In genomic region chr7:23473848-23474097, GRCh38 we compare ENCODE assay signal across 8 cellular contexts. TPM values are rescaled to one million over a fixed set of nuclear protein-coding genes. Genes with fewer than 3 reads are reported as not detected.
A peak's percentile ranks its signal among the peaks of the same experiment; 100 is the strongest.
DNase-seq lines count a peak whose midpoint lies in the region; ATAC-seq and TF ChIP-seq lines count a peak whose summit lies in the region.

No MANE protein-coding gene starts in this region.

- H4K20me1 ChIP-seq in GM23248 (ENCODE audit: insufficient read depth): no peaks in the 10 kb centered on the region

- H3K4me3 ChIP-seq in BE2C (ENCODE audit: low read depth, low read length): peak overlapping the region; percentile 97
- H3K4me3 ChIP-seq in GM23248: peak overlapping the region; percentile 82
- peak overlapping the region; percentile 88 to 98 for H3K4me3 ChIP-seq in Panc1 (ENCODE audit: low read depth in 2 of 2, low read length in 2 of 2)
- H3K4me3 ChIP-seq in right cardiac atrium (ENCODE audit: low read length): no peak overlapping the region
- H3K4me3 ChIP-seq in aorta (ENCODE audit: low read length in 2 of 2): no peak overlapping the region

- H3K9me3 ChIP-seq in BE2C (no peaks in the 10 kb centered on the region), GM23248 (ENCODE audit: low read depth) (no peaks in the 10 kb centered on the region), Panc1 (ENCODE audit: control insufficient read depth, insufficient read depth, low read depth, low read length) (no peaks in the 10 kb centered on the region), right cardiac atrium (ENCODE audit: control insufficient read depth, low read length) (no peaks in the 10 kb centered on the region), aorta (ENCODE audit: control insufficient read depth, low read length) (no peaks in the 10 kb centered on the region)

- no peak overlapping the region for H3K27ac ChIP-seq in GM23248
- H3K27ac ChIP-seq in Panc1 (ENCODE audit: low read length): peak overlapping the region; percentile 100
- no peak overlapping the region for H3K27ac ChIP-seq in right cardiac atrium (ENCODE audit: low read length)
- no peak overlapping the region for H3K27ac ChIP-seq in aorta (ENCODE audit: low read depth in 1 of 2, low read length in 2 of 2)

- H3K4me2 ChIP-seq in GM23248 (ENCODE audit: unreplicated experiment): peak overlapping the region; percentile 87

- H3K27me3 ChIP-seq in BE2C: no peaks in the 10 kb centered on the region
- peaks cover 38% of the 10 kb centered on the region for H3K27me3 ChIP-seq in GM23248 (replicated peaks; ENCODE audit: insufficient read depth)
- no peaks in the 10 kb centered on the region for H3K27me3 ChIP-seq in Panc1 (ENCODE audit: control insufficient read depth, insufficient read depth, low read length)
- H3K27me3 ChIP-seq in right cardiac atrium (ENCODE audit: control insufficient read depth, insufficient read depth): peaks cover 10% of the 10 kb centered on the region
- H3K27me3 ChIP-seq in aorta (ENCODE audit: control insufficient read depth in 1 of 2, insufficient read depth in 2 of 2, low read length in 1 of 2): peaks cover 0 to 2% of the 10 kb centered on the region in 2 donors

- H3K79me2 ChIP-seq in GM23248 (ENCODE audit: insufficient read depth): peaks cover 8% of the 10 kb centered on the region

- no peak for DNase-seq in BE2C
- no peak for DNase-seq in GM23248
- DNase-seq in Panc1 (ENCODE audit: low read depth, low spot score): no peak
- DNase-seq in right cardiac atrium: peak in 1 of 3 donors; percentile 45
- no peak for DNase-seq in aorta
- DNase-seq in NCI-H1048 (lab: John Stamatoyannopoulos, UW): no peak
- no peak for DNase-seq in GM13977 (ENCODE audit: low spot score)
- DNase-seq in erythroblast (lab: John Stamatoyannopoulos, UW): no peak

- ATAC-seq in Panc1: peak; percentile 59
- peak; percentile 33 to 55 for ATAC-seq in right cardiac atrium
- peak; percentile 36 for ATAC-seq in aorta (ENCODE audit: low FRiP score)

- 0 to 1% methylated on average over 11 to 22 of the region's 24 CpGs for WGBS in GM23248 (ENCODE audit: low coverage in 1 of 2, low lambda C conversion rate in 2 of 2, missing lambda C conversion rate in 2 of 2), 2 experiments
- 3% methylated on average over 24 of the region's 24 CpGs for WGBS in right cardiac atrium
- WGBS in aorta, 2 donors: 2 to 7% methylated on average over 24 of the region's 24 CpGs

- TF ChIP-seq CTCF in BE2C (IDR thresholded peaks at IDR 0.05; ENCODE audit: low read depth, low read length): no peak
- TF ChIP-seq CTCF in Panc1 (IDR thresholded peaks at IDR 0.05): no peak
- TF ChIP-seq CTCF in GM13977 (IDR thresholded peaks at IDR 0.05; ENCODE audit: extremely low read depth, insufficient read depth, missing control alignments): no peak

- POLR2A ChIA-PET in Panc1 (lab: Charles Lee): interaction anchor here (0.7 to 1.3 kb wide), 2 partner anchors 68 to 116 kb away, joined by 4 to 8 read pairs; no protein-coding TSS in a partner anchor

- H3K4me1 ChIP-seq in BE2C (no peaks in the 10 kb centered on the region; the same call in 1 of the 2 replicates), GM23248 (ENCODE audit: insufficient read depth) (peaks cover 4% of the 10 kb centered on the region; the same call in 1 of the 2 replicates), Panc1 (ENCODE audit: control insufficient read depth, insufficient read depth, low read length) (peaks cover 25% of the 10 kb centered on the region), right cardiac atrium (ENCODE audit: control insufficient read depth, insufficient read depth, low read length) (peaks cover 2% of the 10 kb centered on the region), aorta (ENCODE audit: control insufficient read depth in 1 of 2, insufficient read depth in 2 of 2, low read length in 2 of 2) (no peaks in the 10 kb centered on the region)

- in situ Hi-C loops in GM23248 (cut with MboI): no loop called here
- in situ Hi-C loops in Panc1 (cut with HindIII; ENCODE audit: low pct_unique_long_range_greater_than_20kb, low sequenced_read_pairs): no loop called here
- in situ Hi-C loops in GM13977 (cut with MboI; ENCODE audit: low pct_unique_long_range_greater_than_20kb, low sequenced_read_pairs, unreplicated experiment): no loop called here

- no peak for TF ChIP-seq POLR2A in erythroblast (IDR thresholded peaks at IDR 0.05; ENCODE audit: low read length)

- H3K36me3 ChIP-seq in BE2C (peaks cover 1% of the 10 kb centered on the region; the same call in 1 of the 2 replicates), GM23248 (ENCODE audit: low read depth) (no peaks in the 10 kb centered on the region), Panc1 (ENCODE audit: control insufficient read depth, insufficient read depth, low read length) (no peaks in the 10 kb centered on the region; the same call in 1 of the 2 replicates), aorta (ENCODE audit: control insufficient read depth in 1 of 2, insufficient read depth in 2 of 2, low read length in 1 of 2) (no peaks in the 10 kb centered on the region)

- no TSS peak for BruUV-seq in Panc1 (replicated peaks; lab: Mats Ljungman, UMichigan)

- intact Hi-C loops in Panc1 (cut with micrococcal nuclease; ENCODE audit: unreplicated experiment) (loop anchor here (5.0 to 10.0 kb wide), 4 partner anchors 41 to 199 kb away; partner anchors contain the start of gene TRA2A), right cardiac atrium (cut with DNase I) (no loop called here), aorta (cut with DNase I) (no loop called here)

- CTCF ChIA-PET in Panc1 (lab: Charles Lee): no interaction called here

- H2AFZ ChIP-seq in GM23248: peak overlapping the region; percentile 88

- H3F3A ChIP-seq in GM23248 (ENCODE audit: insufficient read depth): peaks cover 20% of the 10 kb centered on the region

- H3K9me2 ChIP-seq in GM23248 (ENCODE audit: insufficient read depth): no peaks in the 10 kb centered on the region

- H3K9ac ChIP-seq in GM23248: peak overlapping the region; percentile 71

RNA-seq across cellular contexts. Expression of gene IGF2BP3, which starts 3.5 kb away (rescaled TPM):
- 15.8 TPM for polyA plus RNA-seq in BE2C (2012; ENCODE audit: insufficient read depth, insufficient read length, low read depth)
- 13.7 and 18.2 TPM in 2 replicates for total RNA-seq in GM23248 (2014; rRNA removed; shearing (Covaris generic))
- polyA plus RNA-seq in GM23248 (2016; fragmentation: Nextera tagmentation; extraction: Ambion mirVana) (7.0 and 7.6 TPM in 2 replicates), right cardiac atrium (0.02 TPM), aorta (under 1 TPM in 1 of 2 donors, not detected in 1; 0.08 TPM)
- total RNA-seq in Panc1 (2021; ENCODE audit: unreplicated experiment) (80.2 TPM), right cardiac atrium (under 1 TPM in 2 of 4 donors, not detected in 2; 0.14 to 0.22 TPM), aorta (1 to 10 TPM in 1 of 2 donors, under 1 TPM in 1; 0.71 to 1.6 TPM)
- polyA plus RNA-seq in Panc1 (2012; ENCODE audit: insufficient read length): 47.4 TPM

RNA-seq across cellular contexts. Expression of gene TRA2A, which starts 58.0 kb away (rescaled TPM):
- polyA plus RNA-seq in BE2C (2012; ENCODE audit: insufficient read depth, insufficient read length, low read depth): 65.7 TPM
- total RNA-seq in GM23248 (2014; rRNA removed; shearing (Covaris generic)): 14.7 and 26.2 TPM in 2 replicates
- polyA plus RNA-seq in GM23248 (2016; fragmentation: Nextera tagmentation; extraction: Ambion mirVana) (77.5 and 87.9 TPM in 2 replicates), right cardiac atrium (38.9 TPM), aorta (10 to 100 TPM; 36.3 to 56.6 TPM)
- total RNA-seq in Panc1 (2021; ENCODE audit: unreplicated experiment) (106 TPM), right cardiac atrium (10 to 100 TPM; 31.9 to 52.1 (median 42.7) TPM), aorta (10 to 100 TPM; 74.9 to 98.7 TPM)
- 63.3 TPM for polyA plus RNA-seq in Panc1 (2012; ENCODE audit: insufficient read length)

Comparison
In these comparisons a context has a peak if more than half of its experiments do, and no peak if none do; other contexts are left out.
1. H3K4me3 ChIP-seq: peak in BE2C (single experiment), GM23248 (single experiment) and Panc1 (2 of 2); none in right cardiac atrium (single experiment) and aorta (0 of 2).
2. Peak in every context shown above with its lines, with median percentiles within 50 percentile points of each other: ATAC-seq.